ENCODE assay signal across 35 cellular contexts in genomic region chr7:157820796-157821195, GRCh38.
"Had no signal": no experiment of that assay in that cellular context is flagged by ENCODE, and none has a peak within 500 bp of the region (broad histone marks: within the 10 kb centered on the region; RNA-seq: fewer than 3 reads in every experiment).

No MANE protein-coding gene starts in this region.

- H3K27me3 ChIP-seq: body of pancreas, brain microvascular endothelial cell had no signal

- H3K4me1 ChIP-seq: body of pancreas, breast epithelium had no signal

- H3K36me3 ChIP-seq: brain microvascular endothelial cell, breast epithelium, WERI-Rb-1 had no signal

- H3K4me3 ChIP-seq: body of pancreas, breast epithelium had no signal

- DNase-seq: activated CD4-positive, alpha-beta memory T cell treated with anti-CD3 and anti-CD28 coated beads for 36 hours; activated CD4-positive, alpha-beta T cell treated with anti-CD3 and anti-CD28 coated beads for 1 hour; activated CD4-positive, alpha-beta T cell treated with anti-CD3 and anti-CD28 coated beads for 4 hours; activated CD4-positive, alpha-beta T cell treated with anti-CD3 and anti-CD28 coated beads, Interleukin-2, amount 10 ng/mL, durations not matched to agents 24 days and 14 days; activated CD4-positive, alpha-beta T cell treated with anti-CD3 and anti-CD28 coated beads, Interleukin-2, amount 50 U/mL, for 1 hour; activated CD4-positive, alpha-beta T cell treated with anti-CD3 and anti-CD28 coated beads, Interleukin-2, amount 50 U/mL, for 4 hours; activated CD4-positive, CD25-positive, alpha-beta regulatory T cell; activated CD8-positive, alpha-beta memory T cell treated with anti-CD3 and anti-CD28 coated beads, Interleukin-2, amount 50 U/mL, for 4 hours; activated CD8-positive, alpha-beta T cell treated with anti-CD3 and anti-CD28 coated beads for 36 hours; activated effector memory CD4-positive, alpha-beta T cell treated with Interleukin-2 at 50 U/mL for 16 hours; activated gamma-delta T cell; activated naive CD4-positive, alpha-beta T cell treated with anti-CD3 and anti-CD28 coated beads, Interleukin-2, amount 10 ng/mL, durations not matched to agents 7 days and 5 days; activated naive CD4-positive, alpha-beta T cell treated with Interleukin-2 at 50 U/mL for 16 hours; activated naive CD8-positive, alpha-beta T cell treated with anti-CD3 and anti-CD28 coated beads, Interleukin-2, amount 10 ng/mL, durations not matched to agents 7 days and 5 days; activated naive CD8-positive, alpha-beta T cell treated with anti-CD3 and anti-CD28 coated beads, Interleukin-2, amount 50 U/mL, for 24 hours; activated T-cell treated with anti-CD3 and anti-CD28 coated beads, Interleukin-2, amount 50 U/mL, for 24 hours; activated T-cell treated with anti-CD3 and anti-CD28 coated beads, Interleukin-2, amount 50 U/mL, for 48 hours; amygdala; anterior cingulate cortex; body of pancreas; brain microvascular endothelial cell; central memory CD4-positive, alpha-beta T cell; SW 1271; T-helper 1 cell; T-helper 2 cell; T-helper 9 cell; WERI-Rb-1 had no signal

- H3K9me3 ChIP-seq: body of pancreas, breast epithelium had no signal

- H3K27me3 Mint-ChIP-seq: activated CD4-positive, alpha-beta memory T cell treated with anti-CD3 and anti-CD28 coated beads for 36 hours; activated CD4-positive, alpha-beta T cell treated with anti-CD3 and anti-CD28 coated beads, Interleukin-2, amount 10 ng/mL, durations not matched to agents 24 days and 14 days; activated CD8-positive, alpha-beta T cell treated with anti-CD3 and anti-CD28 coated beads for 36 hours; activated naive CD4-positive, alpha-beta T cell treated with anti-CD3 and anti-CD28 coated beads, Interleukin-2, amount 10 ng/mL, durations not matched to agents 7 days and 5 days; activated naive CD4-positive, alpha-beta T cell treated with anti-CD3 and anti-CD28 coated beads, Interleukin-2, amount 50 U/mL, for 24 hours; activated naive CD8-positive, alpha-beta T cell; activated naive CD8-positive, alpha-beta T cell treated with anti-CD3 and anti-CD28 coated beads, Interleukin-2, amount 10 ng/mL, durations not matched to agents 7 days and 5 days; activated T-cell treated with anti-CD3 and anti-CD28 coated beads, Interleukin-2, amount 50 U/mL, for 24 hours had no signal

- H3K27ac Mint-ChIP-seq: activated CD4-positive, alpha-beta memory T cell treated with anti-CD3 and anti-CD28 coated beads for 36 hours; activated CD4-positive, alpha-beta T cell treated with anti-CD3 and anti-CD28 coated beads, Interleukin-2, amount 10 ng/mL, durations not matched to agents 24 days and 14 days; activated CD8-positive, alpha-beta T cell treated with anti-CD3 and anti-CD28 coated beads for 36 hours; activated naive CD4-positive, alpha-beta T cell treated with anti-CD3 and anti-CD28 coated beads, Interleukin-2, amount 10 ng/mL, durations not matched to agents 7 days and 5 days; activated naive CD4-positive, alpha-beta T cell treated with anti-CD3 and anti-CD28 coated beads, Interleukin-2, amount 50 U/mL, for 24 hours; activated naive CD8-positive, alpha-beta T cell; activated naive CD8-positive, alpha-beta T cell treated with anti-CD3 and anti-CD28 coated beads, Interleukin-2, amount 10 ng/mL, durations not matched to agents 7 days and 5 days; activated naive CD8-positive, alpha-beta T cell treated with anti-CD3 and anti-CD28 coated beads, Interleukin-2, amount 50 U/mL, for 24 hours; activated T-cell treated with anti-CD3 and anti-CD28 coated beads, Interleukin-2, amount 50 U/mL, for 24 hours; activated T-helper 2 cell treated with anti-CD3 and anti-CD28 coated beads, Interferon-gamma antibody, Interleukin-2, Interleukin-4, amounts not matched to agents 10 μg/mL and 5 μg/mL and 100 μg/mL, durations not matched to agents 14 hours and 24 hours and 36 hours; T-helper 1 cell treated with Interleukin-12 subunit alpha and Interleukin-12 subunit beta and Interleukin-4 antibody, amounts not matched to agents 30 μg/mL and 1 μg/mL, for 36 hours; T-helper 2 cell treated with Interferon-gamma antibody and Interleukin-4, amounts not matched to agents 5 μg/mL and 100 μg/mL, for 36 hours; WTC11 had no signal

- H3K27ac ChIP-seq: body of pancreas, brain microvascular endothelial cell, breast epithelium, WERI-Rb-1 had no signal

- H3K4me3 Mint-ChIP-seq: activated CD4-positive, alpha-beta memory T cell treated with anti-CD3 and anti-CD28 coated beads for 36 hours; activated CD4-positive, alpha-beta T cell treated with anti-CD3 and anti-CD28 coated beads, Interleukin-2, amount 10 ng/mL, durations not matched to agents 24 days and 14 days; activated CD8-positive, alpha-beta T cell treated with anti-CD3 and anti-CD28 coated beads for 36 hours; activated naive CD4-positive, alpha-beta T cell treated with anti-CD3 and anti-CD28 coated beads, Interleukin-2, amount 10 ng/mL, durations not matched to agents 7 days and 5 days; activated naive CD4-positive, alpha-beta T cell treated with anti-CD3 and anti-CD28 coated beads, Interleukin-2, amount 50 U/mL, for 24 hours; activated naive CD8-positive, alpha-beta T cell; activated naive CD8-positive, alpha-beta T cell treated with anti-CD3 and anti-CD28 coated beads, Interleukin-2, amount 10 ng/mL, durations not matched to agents 7 days and 5 days; activated naive CD8-positive, alpha-beta T cell treated with anti-CD3 and anti-CD28 coated beads, Interleukin-2, amount 50 U/mL, for 24 hours; activated T-cell treated with anti-CD3 and anti-CD28 coated beads, Interleukin-2, amount 50 U/mL, for 24 hours; T-helper 1 cell treated with Interleukin-12 subunit alpha and Interleukin-12 subunit beta and Interleukin-4 antibody, amounts not matched to agents 30 μg/mL and 1 μg/mL, for 36 hours; T-helper 2 cell treated with Interferon-gamma antibody and Interleukin-4, amounts not matched to agents 5 μg/mL and 100 μg/mL, for 36 hours; WTC11 had no signal

- ATAC-seq: activated CD4-positive, CD25-positive, alpha-beta regulatory T cell treated with anti-CD3 and anti-CD28 coated beads, Interleukin-2, amount 50 U/mL, for 24 hours; activated CD8-positive, alpha-beta T cell treated with anti-CD3 and anti-CD28 coated beads for 36 hours; activated naive CD8-positive, alpha-beta T cell treated with anti-CD3 and anti-CD28 coated beads, Interleukin-2, amount 50 U/mL, for 24 hours; body of pancreas; WTC11 had no signal

- H3K4me1 Mint-ChIP-seq: activated CD4-positive, alpha-beta T cell treated with anti-CD3 and anti-CD28 coated beads, Interleukin-2, amount 10 ng/mL, durations not matched to agents 24 days and 14 days; activated naive CD8-positive, alpha-beta T cell treated with anti-CD3 and anti-CD28 coated beads, Interleukin-2, amount 10 ng/mL, durations not matched to agents 7 days and 5 days; WTC11 had no signal

- H3K9me3 Mint-ChIP-seq: activated CD4-positive, alpha-beta memory T cell treated with anti-CD3 and anti-CD28 coated beads for 36 hours; activated CD8-positive, alpha-beta T cell treated with anti-CD3 and anti-CD28 coated beads for 36 hours; activated naive CD4-positive, alpha-beta T cell treated with anti-CD3 and anti-CD28 coated beads, Interleukin-2, amount 50 U/mL, for 24 hours; activated naive CD8-positive, alpha-beta T cell treated with anti-CD3 and anti-CD28 coated beads, Interleukin-2, amount 50 U/mL, for 24 hours; activated T-cell treated with anti-CD3 and anti-CD28 coated beads, Interleukin-2, amount 50 U/mL, for 24 hours; T-helper 2 cell treated with Interferon-gamma antibody and Interleukin-4, amounts not matched to agents 5 μg/mL and 100 μg/mL, for 36 hours had no signal

- H3K36me3 Mint-ChIP-seq: activated CD4-positive, alpha-beta memory T cell treated with anti-CD3 and anti-CD28 coated beads for 36 hours; activated naive CD4-positive, alpha-beta T cell treated with anti-CD3 and anti-CD28 coated beads, Interleukin-2, amount 10 ng/mL, durations not matched to agents 7 days and 5 days; activated naive CD4-positive, alpha-beta T cell treated with anti-CD3 and anti-CD28 coated beads, Interleukin-2, amount 50 U/mL, for 24 hours; activated naive CD8-positive, alpha-beta T cell; activated naive CD8-positive, alpha-beta T cell treated with anti-CD3 and anti-CD28 coated beads, Interleukin-2, amount 10 ng/mL, durations not matched to agents 7 days and 5 days had no signal
